ENCODE assay signal across 8 cellular contexts in the genomic region with DNA sequence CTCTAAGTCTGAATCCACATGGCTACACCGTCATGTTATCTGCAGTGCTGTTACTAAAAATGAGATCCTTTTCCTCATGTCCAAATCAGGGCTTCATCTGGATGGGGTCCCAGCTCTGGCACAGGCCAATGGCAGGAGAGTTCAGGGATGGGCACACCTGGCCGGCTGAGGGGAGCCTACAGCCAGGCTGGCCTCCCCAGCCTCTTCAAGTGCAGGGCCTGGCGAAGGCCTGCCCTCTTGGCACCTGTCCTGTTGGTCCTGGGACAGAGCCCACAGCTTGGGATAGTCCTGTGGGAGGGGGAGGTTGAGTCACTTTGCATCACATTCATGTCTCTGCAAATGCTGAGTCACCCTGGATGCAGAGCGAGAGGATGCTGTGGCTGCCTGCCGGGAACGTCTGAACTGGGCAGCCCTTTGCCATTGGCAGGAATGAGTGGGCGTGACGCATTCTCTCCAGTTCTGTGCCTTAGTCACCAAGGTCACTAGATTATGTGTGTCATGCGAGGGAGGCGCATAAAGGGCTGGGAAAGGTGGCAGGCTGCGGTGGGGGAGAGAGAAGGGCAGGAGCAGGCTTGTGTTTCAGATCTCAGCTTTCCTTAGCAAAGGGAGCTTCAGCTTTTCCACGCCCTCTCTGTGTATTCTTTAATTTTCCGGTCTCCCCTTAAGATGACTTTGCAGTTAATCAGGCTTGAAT.
DNase-seq lines count a peak whose midpoint lies in the region; ATAC-seq and TF ChIP-seq lines count a peak whose summit lies in the region.

No MANE protein-coding gene starts in this region.

- no peaks in the 10 kb centered on the region for H3K9me2 ChIP-seq in hepatocyte (replicated peaks; ENCODE audit: insufficient read depth)

- intact Hi-C loops in ascending aorta (cut with DNase I): loop anchor here (2.0 to 10.0 kb wide), 4 partner anchors 42 to 646 kb away; partner anchors contain the start of genes ECI2 and RPP40

- H3K4me1 Mint-ChIP-seq in endothelial cell (ENCODE audit: unreplicated experiment): no peaks in the 10 kb centered on the region

- no peak for TF ChIP-seq CTCF in ascending aorta (IDR thresholded peaks at IDR 0.05)
- TF ChIP-seq CTCF in hepatocyte (IDR thresholded peaks at IDR 0.05; ENCODE audit: poor library complexity): no peak
- TF ChIP-seq CTCF in retinal pigment epithelial cell (conservative IDR thresholded peaks at IDR 0.05; ENCODE audit: low read depth, low read length): no peak
- TF ChIP-seq CTCF in endothelial cell (IDR thresholded peaks at IDR 0.05; ENCODE audit: unreplicated experiment): no peak

- H3K9me3 ChIP-seq in ascending aorta (no peaks in the 10 kb centered on the region), hepatocyte (ENCODE audit: low read depth) (no peaks in the 10 kb centered on the region)

- TF ChIP-seq EP300 in Ishikawa (IDR thresholded peaks at IDR 0.05; ENCODE audit: borderline replicate concordance): peak; percentile 88

- no peaks in the 10 kb centered on the region for H4K20me1 ChIP-seq in hepatocyte (ENCODE audit: insufficient read depth, poor library complexity, severe bottlenecking)

- peak; percentile 24 for TF ChIP-seq RAD21 in Ishikawa (IDR thresholded peaks at IDR 0.05; ENCODE audit: low read depth)

- no peak for ATAC-seq in GM21717 (IDR thresholded peaks at IDR 0.05; ENCODE audit: unreplicated experiment)
- no peak for ATAC-seq in HG03432 (IDR thresholded peaks at IDR 0.05; ENCODE audit: unreplicated experiment)

- H3K27ac Mint-ChIP-seq in endothelial cell (ENCODE audit: unreplicated experiment): no peak overlapping the region

- WGBS in hepatocyte (ENCODE audit: low lambda C conversion rate, missing lambda C conversion rate): 54% methylated on average over 13 of the region's 13 CpGs

- H3K4me3 Mint-ChIP-seq in endothelial cell (ENCODE audit: unreplicated experiment): no peak overlapping the region

- H2AFZ ChIP-seq in hepatocyte: no peak overlapping the region

- H3K27me3 ChIP-seq in ascending aorta: no peaks in the 10 kb centered on the region
- no peaks in the 10 kb centered on the region for H3K27me3 ChIP-seq in hepatocyte

- peak; percentile 1 for DNase-seq in COLO668 (lab: John Stamatoyannopoulos, UW; ENCODE audit: unreplicated experiment)
- DNase-seq in ascending aorta (ENCODE audit: low spot score in 2 of 2): peak; percentile 94 to 99
- peak; percentile 93 for DNase-seq in hepatocyte (ENCODE audit: low spot score)
- DNase-seq in retinal pigment epithelial cell (ENCODE audit: low read depth): peak; percentile 99
- no peak for DNase-seq in endothelial cell (ENCODE audit: low spot score)

- H3K4me1 ChIP-seq in ascending aorta (peaks cover 5 to 10% of the 10 kb centered on the region in 2 donors), hepatocyte (ENCODE audit: insufficient read depth) (peaks cover 13% of the 10 kb centered on the region)

- H3K27ac ChIP-seq in ascending aorta (peak overlapping the region; percentile 96 to 98), hepatocyte (peak overlapping the region; percentile 89)

- H3K9me3 Mint-ChIP-seq in endothelial cell (ENCODE audit: unreplicated experiment): no peaks in the 10 kb centered on the region

- no peaks in the 10 kb centered on the region for H3K36me3 ChIP-seq in ascending aorta
- H3K36me3 ChIP-seq in hepatocyte (replicated peaks; ENCODE audit: insufficient read depth, low read depth): no peaks in the 10 kb centered on the region

- H3K36me3 Mint-ChIP-seq in endothelial cell (ENCODE audit: low read depth, unreplicated experiment): no peaks in the 10 kb centered on the region

- H3K4me3 ChIP-seq in ascending aorta (peak overlapping the region; percentile 35 to 39), hepatocyte (no peak overlapping the region), retinal pigment epithelial cell (ENCODE audit: low read length) (no peak overlapping the region)

- peak overlapping the region; percentile 10 for H3K4me2 ChIP-seq in hepatocyte

- H3K79me2 ChIP-seq in hepatocyte: no peaks in the 10 kb centered on the region

- no peaks in the 10 kb centered on the region for H3K27me3 Mint-ChIP-seq in endothelial cell (ENCODE audit: unreplicated experiment)

TF ChIP-seq in Ishikawa, 13 proteins besides CTCF, POLR2A, EP300 and RAD21:
- TF ChIP-seq, protein P1, sequence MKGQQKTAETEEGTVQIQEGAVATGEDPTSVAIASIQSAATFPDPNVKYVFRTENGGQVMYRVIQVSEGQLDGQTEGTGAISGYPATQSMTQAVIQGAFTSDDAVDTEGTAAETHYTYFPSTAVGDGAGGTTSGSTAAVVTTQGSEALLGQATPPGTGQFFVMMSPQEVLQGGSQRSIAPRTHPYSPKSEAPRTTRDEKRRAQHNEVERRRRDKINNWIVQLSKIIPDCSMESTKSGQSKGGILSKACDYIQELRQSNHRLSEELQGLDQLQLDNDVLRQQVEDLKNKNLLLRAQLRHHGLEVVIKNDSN (IDR thresholded peaks at IDR 0.05): 0 out of 2 replicates have a peak, but pooled peaks have one; percentile 8
- TF ChIP-seq FOXM1 (IDR thresholded peaks at IDR 0.05; ENCODE audit: borderline replicate concordance, low read depth) (peak; percentile 45; the same call in 1 of the 2 replicates), MAX (IDR thresholded peaks at IDR 0.05) (peak; percentile 66), CREB1 (IDR thresholded peaks at IDR 0.05; ENCODE audit: low read depth) (no peak), YY1 (IDR thresholded peaks at IDR 0.05; ENCODE audit: low read depth) (peak; percentile 53; the same call in 1 of the 2 replicates), EGR1 (IDR thresholded peaks at IDR 0.05) (peak; percentile 86), CEBPB (IDR thresholded peaks at IDR 0.05) (peak; percentile 63; the same call in 1 of the 2 replicates), TEAD4 (IDR thresholded peaks at IDR 0.05) (peak; percentile 91), TAF1 (IDR thresholded peaks at IDR 0.05; ENCODE audit: low read depth) (no peak; the same call in 1 of the 2 replicates), ZBTB7A (IDR thresholded peaks at IDR 0.05; ENCODE audit: low read depth) (no peak), NFIC (IDR thresholded peaks at IDR 0.05) (peak; percentile 90), TCF12 (IDR thresholded peaks at IDR 0.05; ENCODE audit: low read depth) (peak; percentile 89)
- TF ChIP-seq, protein P2, sequence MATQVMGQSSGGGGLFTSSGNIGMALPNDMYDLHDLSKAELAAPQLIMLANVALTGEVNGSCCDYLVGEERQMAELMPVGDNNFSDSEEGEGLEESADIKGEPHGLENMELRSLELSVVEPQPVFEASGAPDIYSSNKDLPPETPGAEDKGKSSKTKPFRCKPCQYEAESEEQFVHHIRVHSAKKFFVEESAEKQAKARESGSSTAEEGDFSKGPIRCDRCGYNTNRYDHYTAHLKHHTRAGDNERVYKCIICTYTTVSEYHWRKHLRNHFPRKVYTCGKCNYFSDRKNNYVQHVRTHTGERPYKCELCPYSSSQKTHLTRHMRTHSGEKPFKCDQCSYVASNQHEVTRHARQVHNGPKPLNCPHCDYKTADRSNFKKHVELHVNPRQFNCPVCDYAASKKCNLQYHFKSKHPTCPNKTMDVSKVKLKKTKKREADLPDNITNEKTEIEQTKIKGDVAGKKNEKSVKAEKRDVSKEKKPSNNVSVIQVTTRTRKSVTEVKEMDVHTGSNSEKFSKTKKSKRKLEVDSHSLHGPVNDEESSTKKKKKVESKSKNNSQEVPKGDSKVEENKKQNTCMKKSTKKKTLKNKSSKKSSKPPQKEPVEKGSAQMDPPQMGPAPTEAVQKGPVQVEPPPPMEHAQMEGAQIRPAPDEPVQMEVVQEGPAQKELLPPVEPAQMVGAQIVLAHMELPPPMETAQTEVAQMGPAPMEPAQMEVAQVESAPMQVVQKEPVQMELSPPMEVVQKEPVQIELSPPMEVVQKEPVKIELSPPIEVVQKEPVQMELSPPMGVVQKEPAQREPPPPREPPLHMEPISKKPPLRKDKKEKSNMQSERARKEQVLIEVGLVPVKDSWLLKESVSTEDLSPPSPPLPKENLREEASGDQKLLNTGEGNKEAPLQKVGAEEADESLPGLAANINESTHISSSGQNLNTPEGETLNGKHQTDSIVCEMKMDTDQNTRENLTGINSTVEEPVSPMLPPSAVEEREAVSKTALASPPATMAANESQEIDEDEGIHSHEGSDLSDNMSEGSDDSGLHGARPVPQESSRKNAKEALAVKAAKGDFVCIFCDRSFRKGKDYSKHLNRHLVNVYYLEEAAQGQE (IDR thresholded peaks at IDR 0.05; ENCODE audit: low read depth): no peak

Comparison
In these comparisons a context has a peak if more than half of its experiments do, and no peak if none do; other contexts are left out.
1. H3K4me3 ChIP-seq: peak in ascending aorta (2 of 2); none in hepatocyte (single experiment) and retinal pigment epithelial cell (single experiment).